In the genomic region with DNA sequence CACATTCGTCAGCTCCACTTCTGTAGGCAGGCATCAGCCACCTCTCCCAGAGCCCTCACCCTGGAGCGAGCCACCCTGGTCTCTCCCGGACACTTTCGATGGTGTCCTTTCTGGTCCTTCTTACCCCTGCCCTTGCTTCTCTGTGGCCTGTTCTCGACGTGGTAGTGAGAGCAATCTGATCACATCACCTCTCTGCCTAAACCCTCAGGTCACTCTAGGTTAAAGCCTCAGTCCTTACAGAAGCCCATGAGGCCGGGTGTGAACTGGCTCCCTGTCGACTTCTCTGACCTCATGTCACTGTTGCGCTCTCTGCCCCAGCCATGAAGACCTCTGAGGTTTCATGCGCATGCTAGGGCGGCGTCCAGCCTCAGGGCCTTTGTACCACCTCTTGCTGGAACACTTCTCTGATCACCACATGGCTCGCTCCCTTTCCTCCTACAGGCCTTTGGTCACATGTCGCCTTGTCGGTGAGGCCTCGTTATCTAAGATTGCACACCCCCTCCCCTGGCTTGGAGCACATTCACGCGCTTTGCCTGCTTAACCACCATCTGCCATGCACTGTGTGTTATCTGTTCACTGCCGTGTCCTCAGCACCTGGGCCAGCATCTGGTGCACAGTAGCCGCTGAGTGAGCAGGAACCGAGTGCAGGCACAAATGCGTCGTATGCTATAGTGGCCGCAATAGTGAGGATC, we compare ENCODE assay signal across 1 cellular context.
A peak's percentile ranks its signal among the peaks of the same experiment; 100 is the strongest.
TF ChIP-seq lines count a peak whose summit lies in the region.

No MANE protein-coding gene starts in this region.

TF ChIP-seq in K562, 482 proteins besides CTCF, POLR2A, EP300 and RAD21 (continued from another document and continues in another):
- TF ChIP-seq, protein P1, sequence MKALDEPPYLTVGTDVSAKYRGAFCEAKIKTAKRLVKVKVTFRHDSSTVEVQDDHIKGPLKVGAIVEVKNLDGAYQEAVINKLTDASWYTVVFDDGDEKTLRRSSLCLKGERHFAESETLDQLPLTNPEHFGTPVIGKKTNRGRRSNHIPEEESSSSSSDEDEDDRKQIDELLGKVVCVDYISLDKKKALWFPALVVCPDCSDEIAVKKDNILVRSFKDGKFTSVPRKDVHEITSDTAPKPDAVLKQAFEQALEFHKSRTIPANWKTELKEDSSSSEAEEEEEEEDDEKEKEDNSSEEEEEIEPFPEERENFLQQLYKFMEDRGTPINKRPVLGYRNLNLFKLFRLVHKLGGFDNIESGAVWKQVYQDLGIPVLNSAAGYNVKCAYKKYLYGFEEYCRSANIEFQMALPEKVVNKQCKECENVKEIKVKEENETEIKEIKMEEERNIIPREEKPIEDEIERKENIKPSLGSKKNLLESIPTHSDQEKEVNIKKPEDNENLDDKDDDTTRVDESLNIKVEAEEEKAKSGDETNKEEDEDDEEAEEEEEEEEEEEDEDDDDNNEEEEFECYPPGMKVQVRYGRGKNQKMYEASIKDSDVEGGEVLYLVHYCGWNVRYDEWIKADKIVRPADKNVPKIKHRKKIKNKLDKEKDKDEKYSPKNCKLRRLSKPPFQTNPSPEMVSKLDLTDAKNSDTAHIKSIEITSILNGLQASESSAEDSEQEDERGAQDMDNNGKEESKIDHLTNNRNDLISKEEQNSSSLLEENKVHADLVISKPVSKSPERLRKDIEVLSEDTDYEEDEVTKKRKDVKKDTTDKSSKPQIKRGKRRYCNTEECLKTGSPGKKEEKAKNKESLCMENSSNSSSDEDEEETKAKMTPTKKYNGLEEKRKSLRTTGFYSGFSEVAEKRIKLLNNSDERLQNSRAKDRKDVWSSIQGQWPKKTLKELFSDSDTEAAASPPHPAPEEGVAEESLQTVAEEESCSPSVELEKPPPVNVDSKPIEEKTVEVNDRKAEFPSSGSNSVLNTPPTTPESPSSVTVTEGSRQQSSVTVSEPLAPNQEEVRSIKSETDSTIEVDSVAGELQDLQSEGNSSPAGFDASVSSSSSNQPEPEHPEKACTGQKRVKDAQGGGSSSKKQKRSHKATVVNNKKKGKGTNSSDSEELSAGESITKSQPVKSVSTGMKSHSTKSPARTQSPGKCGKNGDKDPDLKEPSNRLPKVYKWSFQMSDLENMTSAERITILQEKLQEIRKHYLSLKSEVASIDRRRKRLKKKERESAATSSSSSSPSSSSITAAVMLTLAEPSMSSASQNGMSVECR (CRISPR knock-in tag; IDR thresholded peaks at IDR 0.05): no peak
- no peak for TF ChIP-seq ETS2 (tag; IDR thresholded peaks at IDR 0.05; ENCODE audit: borderline replicate concordance, poor library complexity, severe bottlenecking)
- TF ChIP-seq FOXK2 (conservative IDR thresholded peaks at IDR 0.05 in 1 of 2, IDR thresholded peaks at IDR 0.05 in 1 of 2; ENCODE audit: low read depth in 2 of 2): 0 out of 4 replicates have a peak, but pooled peaks of 1 of the 2 experiments have one; percentile 23
- TF ChIP-seq, protein P2, sequence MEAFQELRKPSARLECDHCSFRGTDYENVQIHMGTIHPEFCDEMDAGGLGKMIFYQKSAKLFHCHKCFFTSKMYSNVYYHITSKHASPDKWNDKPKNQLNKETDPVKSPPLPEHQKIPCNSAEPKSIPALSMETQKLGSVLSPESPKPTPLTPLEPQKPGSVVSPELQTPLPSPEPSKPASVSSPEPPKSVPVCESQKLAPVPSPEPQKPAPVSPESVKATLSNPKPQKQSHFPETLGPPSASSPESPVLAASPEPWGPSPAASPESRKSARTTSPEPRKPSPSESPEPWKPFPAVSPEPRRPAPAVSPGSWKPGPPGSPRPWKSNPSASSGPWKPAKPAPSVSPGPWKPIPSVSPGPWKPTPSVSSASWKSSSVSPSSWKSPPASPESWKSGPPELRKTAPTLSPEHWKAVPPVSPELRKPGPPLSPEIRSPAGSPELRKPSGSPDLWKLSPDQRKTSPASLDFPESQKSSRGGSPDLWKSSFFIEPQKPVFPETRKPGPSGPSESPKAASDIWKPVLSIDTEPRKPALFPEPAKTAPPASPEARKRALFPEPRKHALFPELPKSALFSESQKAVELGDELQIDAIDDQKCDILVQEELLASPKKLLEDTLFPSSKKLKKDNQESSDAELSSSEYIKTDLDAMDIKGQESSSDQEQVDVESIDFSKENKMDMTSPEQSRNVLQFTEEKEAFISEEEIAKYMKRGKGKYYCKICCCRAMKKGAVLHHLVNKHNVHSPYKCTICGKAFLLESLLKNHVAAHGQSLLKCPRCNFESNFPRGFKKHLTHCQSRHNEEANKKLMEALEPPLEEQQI (IDR thresholded peaks at IDR 0.05): peak; percentile 59; the same call in 1 of the 2 replicates
- TF ChIP-seq SMARCC2 (IDR thresholded peaks at IDR 0.05; ENCODE audit: low read depth): no peak
- peak; percentile 65 for TF ChIP-seq MTA1 (IDR thresholded peaks at IDR 0.05; ENCODE audit: borderline replicate concordance)
- TF ChIP-seq HSF4 (CRISPR knock-in tag; IDR thresholded peaks at IDR 0.05; ENCODE audit: borderline replicate concordance): peak; percentile 44; the same call in 1 of the 2 replicates
- no peak for TF ChIP-seq RFX7 (CRISPR knock-in tag; IDR thresholded peaks at IDR 0.05)
- no peak for TF ChIP-seq ZNF717 (CRISPR knock-in tag; IDR thresholded peaks at IDR 0.05)
- peak; percentile 98 for TF ChIP-seq GATA2 (CRISPR knock-in tag; IDR thresholded peaks at IDR 0.05)
- no peak for TF ChIP-seq FOXA1 (IDR thresholded peaks at IDR 0.05; ENCODE audit: borderline replicate concordance)
- no peak for TF ChIP-seq RBBP5 (IDR thresholded peaks at IDR 0.05; ENCODE audit: borderline replicate concordance, insufficient read depth, low read length, poor library complexity, severe bottlenecking)
- TF ChIP-seq, protein P3, sequence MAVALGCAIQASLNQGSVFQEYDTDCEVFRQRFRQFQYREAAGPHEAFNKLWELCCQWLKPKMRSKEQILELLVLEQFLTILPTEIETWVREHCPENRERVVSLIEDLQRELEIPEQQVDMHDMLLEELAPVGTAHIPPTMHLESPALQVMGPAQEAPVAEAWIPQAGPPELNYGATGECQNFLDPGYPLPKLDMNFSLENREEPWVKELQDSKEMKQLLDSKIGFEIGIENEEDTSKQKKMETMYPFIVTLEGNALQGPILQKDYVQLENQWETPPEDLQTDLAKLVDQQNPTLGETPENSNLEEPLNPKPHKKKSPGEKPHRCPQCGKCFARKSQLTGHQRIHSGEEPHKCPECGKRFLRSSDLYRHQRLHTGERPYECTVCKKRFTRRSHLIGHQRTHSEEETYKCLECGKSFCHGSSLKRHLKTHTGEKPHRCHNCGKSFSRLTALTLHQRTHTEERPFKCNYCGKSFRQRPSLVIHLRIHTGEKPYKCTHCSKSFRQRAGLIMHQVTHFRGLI (CRISPR knock-in tag; IDR thresholded peaks at IDR 0.05): no peak
- TF ChIP-seq SMAD4 (CRISPR knock-in tag; conservative IDR thresholded peaks at IDR 0.05): peak; percentile 93
- TF ChIP-seq EHMT2 (IDR thresholded peaks at IDR 0.05): 0 out of 2 replicates have a peak, but pooled peaks have one; percentile 57
- TF ChIP-seq, protein P4, sequence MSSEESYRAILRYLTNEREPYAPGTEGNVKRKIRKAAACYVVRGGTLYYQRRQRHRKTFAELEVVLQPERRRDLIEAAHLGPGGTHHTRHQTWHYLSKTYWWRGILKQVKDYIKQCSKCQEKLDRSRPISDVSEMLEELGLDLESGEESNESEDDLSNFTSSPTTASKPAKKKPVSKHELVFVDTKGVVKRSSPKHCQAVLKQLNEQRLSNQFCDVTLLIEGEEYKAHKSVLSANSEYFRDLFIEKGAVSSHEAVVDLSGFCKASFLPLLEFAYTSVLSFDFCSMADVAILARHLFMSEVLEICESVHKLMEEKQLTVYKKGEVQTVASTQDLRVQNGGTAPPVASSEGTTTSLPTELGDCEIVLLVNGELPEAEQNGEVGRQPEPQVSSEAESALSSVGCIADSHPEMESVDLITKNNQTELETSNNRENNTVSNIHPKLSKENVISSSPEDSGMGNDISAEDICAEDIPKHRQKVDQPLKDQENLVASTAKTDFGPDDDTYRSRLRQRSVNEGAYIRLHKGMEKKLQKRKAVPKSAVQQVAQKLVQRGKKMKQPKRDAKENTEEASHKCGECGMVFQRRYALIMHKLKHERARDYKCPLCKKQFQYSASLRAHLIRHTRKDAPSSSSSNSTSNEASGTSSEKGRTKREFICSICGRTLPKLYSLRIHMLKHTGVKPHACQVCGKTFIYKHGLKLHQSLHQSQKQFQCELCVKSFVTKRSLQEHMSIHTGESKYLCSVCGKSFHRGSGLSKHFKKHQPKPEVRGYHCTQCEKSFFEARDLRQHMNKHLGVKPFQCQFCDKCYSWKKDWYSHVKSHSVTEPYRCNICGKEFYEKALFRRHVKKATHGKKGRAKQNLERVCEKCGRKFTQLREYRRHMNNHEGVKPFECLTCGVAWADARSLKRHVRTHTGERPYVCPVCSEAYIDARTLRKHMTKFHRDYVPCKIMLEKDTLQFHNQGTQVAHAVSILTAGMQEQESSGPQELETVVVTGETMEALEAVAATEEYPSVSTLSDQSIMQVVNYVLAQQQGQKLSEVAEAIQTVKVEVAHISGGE (CRISPR knock-in tag; IDR thresholded peaks at IDR 0.05): 0 out of 6 replicates have a peak, but pooled peaks of 1 of the 3 experiments have one; percentile 36
- no peak for TF ChIP-seq BRF1 (IDR thresholded peaks at IDR 0.05; ENCODE audit: borderline replicate concordance, extremely low read depth, insufficient read length)
- TF ChIP-seq, protein P5, sequence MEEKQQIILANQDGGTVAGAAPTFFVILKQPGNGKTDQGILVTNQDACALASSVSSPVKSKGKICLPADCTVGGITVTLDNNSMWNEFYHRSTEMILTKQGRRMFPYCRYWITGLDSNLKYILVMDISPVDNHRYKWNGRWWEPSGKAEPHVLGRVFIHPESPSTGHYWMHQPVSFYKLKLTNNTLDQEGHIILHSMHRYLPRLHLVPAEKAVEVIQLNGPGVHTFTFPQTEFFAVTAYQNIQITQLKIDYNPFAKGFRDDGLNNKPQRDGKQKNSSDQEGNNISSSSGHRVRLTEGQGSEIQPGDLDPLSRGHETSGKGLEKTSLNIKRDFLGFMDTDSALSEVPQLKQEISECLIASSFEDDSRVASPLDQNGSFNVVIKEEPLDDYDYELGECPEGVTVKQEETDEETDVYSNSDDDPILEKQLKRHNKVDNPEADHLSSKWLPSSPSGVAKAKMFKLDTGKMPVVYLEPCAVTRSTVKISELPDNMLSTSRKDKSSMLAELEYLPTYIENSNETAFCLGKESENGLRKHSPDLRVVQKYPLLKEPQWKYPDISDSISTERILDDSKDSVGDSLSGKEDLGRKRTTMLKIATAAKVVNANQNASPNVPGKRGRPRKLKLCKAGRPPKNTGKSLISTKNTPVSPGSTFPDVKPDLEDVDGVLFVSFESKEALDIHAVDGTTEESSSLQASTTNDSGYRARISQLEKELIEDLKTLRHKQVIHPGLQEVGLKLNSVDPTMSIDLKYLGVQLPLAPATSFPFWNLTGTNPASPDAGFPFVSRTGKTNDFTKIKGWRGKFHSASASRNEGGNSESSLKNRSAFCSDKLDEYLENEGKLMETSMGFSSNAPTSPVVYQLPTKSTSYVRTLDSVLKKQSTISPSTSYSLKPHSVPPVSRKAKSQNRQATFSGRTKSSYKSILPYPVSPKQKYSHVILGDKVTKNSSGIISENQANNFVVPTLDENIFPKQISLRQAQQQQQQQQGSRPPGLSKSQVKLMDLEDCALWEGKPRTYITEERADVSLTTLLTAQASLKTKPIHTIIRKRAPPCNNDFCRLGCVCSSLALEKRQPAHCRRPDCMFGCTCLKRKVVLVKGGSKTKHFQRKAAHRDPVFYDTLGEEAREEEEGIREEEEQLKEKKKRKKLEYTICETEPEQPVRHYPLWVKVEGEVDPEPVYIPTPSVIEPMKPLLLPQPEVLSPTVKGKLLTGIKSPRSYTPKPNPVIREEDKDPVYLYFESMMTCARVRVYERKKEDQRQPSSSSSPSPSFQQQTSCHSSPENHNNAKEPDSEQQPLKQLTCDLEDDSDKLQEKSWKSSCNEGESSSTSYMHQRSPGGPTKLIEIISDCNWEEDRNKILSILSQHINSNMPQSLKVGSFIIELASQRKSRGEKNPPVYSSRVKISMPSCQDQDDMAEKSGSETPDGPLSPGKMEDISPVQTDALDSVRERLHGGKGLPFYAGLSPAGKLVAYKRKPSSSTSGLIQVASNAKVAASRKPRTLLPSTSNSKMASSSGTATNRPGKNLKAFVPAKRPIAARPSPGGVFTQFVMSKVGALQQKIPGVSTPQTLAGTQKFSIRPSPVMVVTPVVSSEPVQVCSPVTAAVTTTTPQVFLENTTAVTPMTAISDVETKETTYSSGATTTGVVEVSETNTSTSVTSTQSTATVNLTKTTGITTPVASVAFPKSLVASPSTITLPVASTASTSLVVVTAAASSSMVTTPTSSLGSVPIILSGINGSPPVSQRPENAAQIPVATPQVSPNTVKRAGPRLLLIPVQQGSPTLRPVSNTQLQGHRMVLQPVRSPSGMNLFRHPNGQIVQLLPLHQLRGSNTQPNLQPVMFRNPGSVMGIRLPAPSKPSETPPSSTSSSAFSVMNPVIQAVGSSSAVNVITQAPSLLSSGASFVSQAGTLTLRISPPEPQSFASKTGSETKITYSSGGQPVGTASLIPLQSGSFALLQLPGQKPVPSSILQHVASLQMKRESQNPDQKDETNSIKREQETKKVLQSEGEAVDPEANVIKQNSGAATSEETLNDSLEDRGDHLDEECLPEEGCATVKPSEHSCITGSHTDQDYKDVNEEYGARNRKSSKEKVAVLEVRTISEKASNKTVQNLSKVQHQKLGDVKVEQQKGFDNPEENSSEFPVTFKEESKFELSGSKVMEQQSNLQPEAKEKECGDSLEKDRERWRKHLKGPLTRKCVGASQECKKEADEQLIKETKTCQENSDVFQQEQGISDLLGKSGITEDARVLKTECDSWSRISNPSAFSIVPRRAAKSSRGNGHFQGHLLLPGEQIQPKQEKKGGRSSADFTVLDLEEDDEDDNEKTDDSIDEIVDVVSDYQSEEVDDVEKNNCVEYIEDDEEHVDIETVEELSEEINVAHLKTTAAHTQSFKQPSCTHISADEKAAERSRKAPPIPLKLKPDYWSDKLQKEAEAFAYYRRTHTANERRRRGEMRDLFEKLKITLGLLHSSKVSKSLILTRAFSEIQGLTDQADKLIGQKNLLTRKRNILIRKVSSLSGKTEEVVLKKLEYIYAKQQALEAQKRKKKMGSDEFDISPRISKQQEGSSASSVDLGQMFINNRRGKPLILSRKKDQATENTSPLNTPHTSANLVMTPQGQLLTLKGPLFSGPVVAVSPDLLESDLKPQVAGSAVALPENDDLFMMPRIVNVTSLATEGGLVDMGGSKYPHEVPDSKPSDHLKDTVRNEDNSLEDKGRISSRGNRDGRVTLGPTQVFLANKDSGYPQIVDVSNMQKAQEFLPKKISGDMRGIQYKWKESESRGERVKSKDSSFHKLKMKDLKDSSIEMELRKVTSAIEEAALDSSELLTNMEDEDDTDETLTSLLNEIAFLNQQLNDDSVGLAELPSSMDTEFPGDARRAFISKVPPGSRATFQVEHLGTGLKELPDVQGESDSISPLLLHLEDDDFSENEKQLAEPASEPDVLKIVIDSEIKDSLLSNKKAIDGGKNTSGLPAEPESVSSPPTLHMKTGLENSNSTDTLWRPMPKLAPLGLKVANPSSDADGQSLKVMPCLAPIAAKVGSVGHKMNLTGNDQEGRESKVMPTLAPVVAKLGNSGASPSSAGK (IDR thresholded peaks at IDR 0.05): peak; percentile 97
- TF ChIP-seq, protein P6, sequence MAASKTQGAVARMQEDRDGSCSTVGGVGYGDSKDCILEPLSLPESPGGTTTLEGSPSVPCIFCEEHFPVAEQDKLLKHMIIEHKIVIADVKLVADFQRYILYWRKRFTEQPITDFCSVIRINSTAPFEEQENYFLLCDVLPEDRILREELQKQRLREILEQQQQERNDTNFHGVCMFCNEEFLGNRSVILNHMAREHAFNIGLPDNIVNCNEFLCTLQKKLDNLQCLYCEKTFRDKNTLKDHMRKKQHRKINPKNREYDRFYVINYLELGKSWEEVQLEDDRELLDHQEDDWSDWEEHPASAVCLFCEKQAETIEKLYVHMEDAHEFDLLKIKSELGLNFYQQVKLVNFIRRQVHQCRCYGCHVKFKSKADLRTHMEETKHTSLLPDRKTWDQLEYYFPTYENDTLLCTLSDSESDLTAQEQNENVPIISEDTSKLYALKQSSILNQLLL (CRISPR knock-in tag; IDR thresholded peaks at IDR 0.05; ENCODE audit: borderline replicate concordance): no peak
- no peak for TF ChIP-seq HNRNPUL1 (IDR thresholded peaks at IDR 0.05; ENCODE audit: low read length)
- TF ChIP-seq NR2C2 (CRISPR knock-in tag; IDR thresholded peaks at IDR 0.05): no peak
- no peak for TF ChIP-seq NR2C2 (tag; IDR thresholded peaks at IDR 0.05)
- TF ChIP-seq XRCC5 (IDR thresholded peaks at IDR 0.05; ENCODE audit: low read depth, low read length): no peak
- TF ChIP-seq MYC (IDR thresholded peaks at IDR 0.05; ENCODE audit: low read depth, low read length): peak; percentile 95
- no peak for TF ChIP-seq MYC (CRISPR knock-in tag; IDR thresholded peaks at IDR 0.05; ENCODE audit: borderline replicate concordance, low read depth)
